ENCODE assay signal across 14 cellular contexts in the genomic region with DNA sequence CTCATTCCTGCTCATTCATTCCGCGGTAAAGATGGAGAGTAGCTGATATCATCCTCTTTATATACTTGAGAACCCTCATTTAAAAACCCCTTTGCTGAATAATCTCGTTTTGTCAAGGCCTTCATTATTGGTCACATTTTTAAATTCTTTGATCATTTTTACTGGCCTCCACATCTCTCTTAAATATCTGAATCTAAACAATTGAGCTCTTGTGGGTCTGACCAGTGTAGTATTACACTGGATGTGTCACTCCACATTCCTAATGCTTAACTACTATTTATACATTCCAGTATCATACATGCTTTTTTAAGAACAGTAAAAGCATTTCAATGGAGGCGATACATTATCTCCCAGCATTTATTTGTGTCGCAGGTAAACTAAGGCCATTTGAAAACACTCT.
DNase-seq lines count a peak whose midpoint lies in the region; ATAC-seq lines count a peak whose summit lies in the region.
"Had no signal": no experiment of that assay in that cellular context is flagged by ENCODE, and none has a peak within 500 bp of the region (broad histone marks: within the 10 kb centered on the region; RNA-seq: fewer than 3 reads in every experiment).

No MANE protein-coding gene starts in this region.

- in situ Hi-C loops in ACHN (cut with HindIII; ENCODE audit: low pct_ligation_motif_present, low pct_unique_long_range_greater_than_20kb, low sequenced_read_pairs), result no loop called here

- no peak for ATAC-seq in GM18511 (IDR thresholded peaks at IDR 0.05; ENCODE audit: unreplicated experiment)

- peak; percentile 53 for DNase-seq in ACHN
- DNase-seq in HS-27A (ENCODE audit: low read depth), result peak; percentile 38
- DNase-seq in astrocyte of the hippocampus (ENCODE audit: low read depth, low spot score), result peak; percentile 64
- peak; percentile 85 for DNase-seq in iris pigment epithelial cell (ENCODE audit: low read depth)
- DNase-seq in NCI-H2227 treated with DMSO at 0.1 percent for 48 hours (lab: John Stamatoyannopoulos, UW), result no peak
- DNase-seq in NAMALWA (ENCODE audit: low spot score), result no peak
- DNase-seq in NCI-H1048 (lab: John Stamatoyannopoulos, UW), result no peak
- DNase-seq: activated B cell treated with CpG ODN at 0.5 μM for 24 hours; amygdala; hippocampal formation; mesendoderm; NCI-H2171 treated with DMSO at 0.1 percent for 48 hours; stimulated activated CD4-positive, alpha-beta T cell treated with anti-CD3 and anti-CD28 coated beads, Interleukin-1b, Interleukin-23, amount 100 ng/mL, for 48 hours had no signal

Comparison
In these comparisons a context has a peak if more than half of its experiments do, and no peak if none do; other contexts are left out.
1. DNase-seq: peak in ACHN (single experiment), HS-27A (single experiment), astrocyte of the hippocampus (single experiment) and iris pigment epithelial cell (single experiment); none in NCI-H2227 treated with DMSO at 0.1 percent for 48 hours (single experiment), NAMALWA (single experiment) and NCI-H1048 (single experiment).